ENCODE assay signal across 20 cellular contexts in genomic region chr5:176394096-176394495, GRCh38. TPM values are rescaled to one million over a fixed set of nuclear protein-coding genes. Genes with fewer than 3 reads are reported as not detected.
DNase-seq lines count a peak whose midpoint lies in the region; ATAC-seq and TF ChIP-seq lines count a peak whose summit lies in the region.
"Had no signal": no experiment of that assay in that cellular context is flagged by ENCODE, and none has a peak within 500 bp of the region (broad histone marks: within the 10 kb centered on the region; RNA-seq: fewer than 3 reads in every experiment).

No MANE protein-coding gene starts in this region.

- H3K27me3 Mint-ChIP-seq in natural killer cell treated with Interleukin-12 subunit alpha and Interleukin-12 subunit beta and Interleukin-15 and Interleukin-18, amount 100 ng/mL, for 72 hours, result no peaks in the 10 kb centered on the region
- H3K27me3 Mint-ChIP-seq: B cell; CD4-positive, alpha-beta T cell had no signal

- POLR2A ChIA-PET in RWPE1 (lab: Yijun Ruan, JAX; ENCODE audit: low non-redundant PET), result no interaction called here

- DNase-seq in heart right ventricle (no peak), Right ventricle myocardium superior (no peak), right atrium auricular region (ENCODE audit: low spot score) (no peak), left ventricle myocardium superior (no peak), RWPE1 (ENCODE audit: low spot score) (no peak), spleen (peak; percentile 55), NCI-H2081 treated with DMSO at 0.1 percent for 48 hours (lab: John Stamatoyannopoulos, UW) (no peak)
- no peak for DNase-seq in natural killer cell treated with Interleukin-12 subunit alpha and Interleukin-12 subunit beta and Interleukin-15 and Interleukin-18, amount 100 ng/mL, for 72 hours (ENCODE audit: low spot score)
- DNase-seq: 8988T; ACHN; AML-193; Caco-2; Calu3; CD4-positive, alpha-beta T cell; CD8-positive, alpha-beta T cell; DMS79 treated with DMSO at 0.1 percent for 48 hours; GF-D8 had no signal

- H3K27ac ChIP-seq in heart right ventricle, result peak overlapping the region in 7 of 10 donors; percentile 22 to 81 (median 73)
- H3K27ac ChIP-seq in right atrium auricular region, result peak overlapping the region; percentile 79 to 80
- peak overlapping the region; percentile 99 for H3K27ac ChIP-seq in RWPE1
- no peak overlapping the region for H3K27ac ChIP-seq in spleen
- H3K27ac ChIP-seq: BLaER1 treated with 17β-estradiol and CSF1 and Interleukin-3, amounts not matched to agents 10 nM and 100 nM; C4-2B had no signal

- H3K36me3 Mint-ChIP-seq in natural killer cell treated with Interleukin-12 subunit alpha and Interleukin-12 subunit beta and Interleukin-15 and Interleukin-18, amount 100 ng/mL, for 72 hours, result no peaks in the 10 kb centered on the region

- no peaks in the 10 kb centered on the region for H3K9me3 Mint-ChIP-seq in natural killer cell treated with Interleukin-12 subunit alpha and Interleukin-12 subunit beta and Interleukin-15 and Interleukin-18, amount 100 ng/mL, for 72 hours
- H3K9me3 Mint-ChIP-seq: CD4-positive, alpha-beta T cell; CD8-positive, alpha-beta T cell had no signal

- peaks cover 0 to 10% of the 10 kb centered on the region in 2 donors for H3K4me1 Mint-ChIP-seq in natural killer cell treated with Interleukin-12 subunit alpha and Interleukin-12 subunit beta and Interleukin-15 and Interleukin-18, amount 100 ng/mL, for 72 hours (ENCODE audit: low read depth in 2 of 2)

- H3K4me3 Mint-ChIP-seq in natural killer cell treated with Interleukin-12 subunit alpha and Interleukin-12 subunit beta and Interleukin-15 and Interleukin-18, amount 100 ng/mL, for 72 hours, result no peak overlapping the region
- H3K4me3 Mint-ChIP-seq: B cell; CD4-positive, alpha-beta T cell; CD8-positive, alpha-beta T cell had no signal

- H3K4me1 ChIP-seq in heart right ventricle, result peaks cover 0 to 44% (median 19%) of the 10 kb centered on the region in 9 donors
- H3K4me1 ChIP-seq in right atrium auricular region, result peaks cover 0 to 39% of the 10 kb centered on the region in 2 donors
- peaks cover 5 to 34% (median 15%) of the 10 kb centered on the region in 6 donors for H3K4me1 ChIP-seq in spleen
- H3K4me1 ChIP-seq: Caco-2 had no signal

- TF ChIP-seq POLR2A in spleen (IDR thresholded peaks at IDR 0.05), result no peak

- no peaks in the 10 kb centered on the region for H3K9me3 ChIP-seq in heart right ventricle
- no peaks in the 10 kb centered on the region for H3K9me3 ChIP-seq in right atrium auricular region
- H3K9me3 ChIP-seq in spleen, result no peaks in the 10 kb centered on the region
- H3K9me3 ChIP-seq: BLaER1 treated with 17β-estradiol and CSF1 and Interleukin-3, amounts not matched to agents 10 nM and 100 nM; Caco-2 had no signal

- peaks cover 0 to 78% (median 20%) of the 10 kb centered on the region in 9 donors for H3K36me3 ChIP-seq in heart right ventricle
- H3K36me3 ChIP-seq in right atrium auricular region, result peaks cover 43% of the 10 kb centered on the region
- H3K36me3 ChIP-seq in spleen, result peaks cover 0 to 88% (median 26%) of the 10 kb centered on the region in 6 donors

- H3K4me3 ChIP-seq in heart right ventricle (no peak overlapping the region), right atrium auricular region (no peak overlapping the region), spleen (no peak overlapping the region)
- H3K4me3 ChIP-seq: BLaER1 treated with 17β-estradiol and CSF1 and Interleukin-3, amounts not matched to agents 10 nM and 100 nM had no signal

- CTCF ChIA-PET in RWPE1 (lab: Yijun Ruan, JAX), result interaction anchor here (1.6 kb wide), 1 partner anchor 22 kb away, joined by 6 read pairs; the partner anchor contains the start of gene CLTB

- ATAC-seq in heart right ventricle (no peak), Right ventricle myocardium superior (ENCODE audit: poor library complexity) (no peak), left ventricle myocardium superior (no peak)
- no peak for ATAC-seq in natural killer cell treated with Interleukin-12 subunit alpha and Interleukin-12 subunit beta and Interleukin-15 and Interleukin-18, amount 100 ng/mL, for 72 hours
- ATAC-seq: CD8-positive, alpha-beta T cell had no signal

- TF ChIP-seq CTCF in heart right ventricle (IDR thresholded peaks at IDR 0.05), result no peak
- no peak for TF ChIP-seq CTCF in right atrium auricular region (IDR thresholded peaks at IDR 0.05)
- TF ChIP-seq CTCF in RWPE1 (conservative IDR thresholded peaks at IDR 0.05; ENCODE audit: low read depth), result no peak
- TF ChIP-seq CTCF in spleen (IDR thresholded peaks at IDR 0.05 in 8 of 11, conservative IDR thresholded peaks at IDR 0.05 in 3 of 11), result no peak

- intact Hi-C loops in heart right ventricle (cut with DNase I) (no loop called here), Right ventricle myocardium superior (cut with DNase I) (no loop called here), left ventricle myocardium superior (cut with micrococcal nuclease) (no loop called here), spleen (cut with DNase I; ENCODE audit: low total_unique reads) (no loop called here)

- H3K27me3 ChIP-seq in heart right ventricle, result no peaks in the 10 kb centered on the region
- no peaks in the 10 kb centered on the region for H3K27me3 ChIP-seq in right atrium auricular region
- no peaks in the 10 kb centered on the region for H3K27me3 ChIP-seq in spleen (replicated peaks in 1 of 7)
- H3K27me3 ChIP-seq: BLaER1 treated with 17β-estradiol and CSF1 and Interleukin-3, amounts not matched to agents 10 nM and 100 nM had no signal

- no peak overlapping the region for H3K27ac Mint-ChIP-seq in natural killer cell treated with Interleukin-12 subunit alpha and Interleukin-12 subunit beta and Interleukin-15 and Interleukin-18, amount 100 ng/mL, for 72 hours
- H3K27ac Mint-ChIP-seq: B cell; CD4-positive, alpha-beta T cell; CD8-positive, alpha-beta T cell had no signal

- WGBS in heart right ventricle, 2 donors, result 93 to 95% methylated on average over 9 of the region's 9 CpGs
- 93 to 97% (median 97%) methylated on average over 9 of the region's 9 CpGs for WGBS in spleen, 5 donors

RNA-seq across cellular contexts. Expression of gene HIGD2A, which starts 5.5 kb away (rescaled TPM):
- total RNA-seq in heart right ventricle (100 to 1,000 TPM; 198 to 276 (median 228) TPM), Right ventricle myocardium superior (210 TPM), right atrium auricular region (100 to 1,000 TPM; 231 to 249 TPM), left ventricle myocardium superior (222 TPM), spleen (100 to 1,000 TPM in 4 of 7 donors, 10 to 100 TPM in 3; 89.3 to 191 (median 102) TPM)
- polyA plus RNA-seq in heart right ventricle (100 to 1,000 TPM; 325 to 349 TPM), spleen (100 to 1,000 TPM; 196 to 276 (median 220) TPM)
- total RNA-seq in natural killer cell treated with Interleukin-12 subunit alpha and Interleukin-12 subunit beta and Interleukin-15 and Interleukin-18, amount 100 ng/mL, for 72 hours, result 100 to 1,000 TPM in 1 of 2 donors, 10 to 100 TPM in 1; 88.9 to 117 TPM

RNA-seq across cellular contexts. Expression of gene NOP16, which starts 5.7 kb away (rescaled TPM):
- total RNA-seq in heart right ventricle (10 to 100 TPM; 11.3 to 25.9 (median 18.5) TPM), Right ventricle myocardium superior (18.7 TPM), right atrium auricular region (10 to 100 TPM; 11.8 to 16.0 TPM), left ventricle myocardium superior (19.0 TPM), spleen (10 to 100 TPM in 5 of 7 donors, 1 to 10 TPM in 2; 5.9 to 23.3 (median 12.4) TPM)
- polyA plus RNA-seq in heart right ventricle (10 to 100 TPM; 59.0 to 84.0 TPM), spleen (10 to 100 TPM; 37.4 to 47.1 (median 41.5) TPM)
- total RNA-seq in natural killer cell treated with Interleukin-12 subunit alpha and Interleukin-12 subunit beta and Interleukin-15 and Interleukin-18, amount 100 ng/mL, for 72 hours, result 100 to 1,000 TPM in 1 of 2 donors, 10 to 100 TPM in 1; 62.0 to 155 TPM

RNA-seq across cellular contexts. Expression of gene CLTB, which starts 22.2 kb away (rescaled TPM):
- total RNA-seq in heart right ventricle (100 to 1,000 TPM; 192 to 246 (median 214) TPM), Right ventricle myocardium superior (209 TPM), right atrium auricular region (100 to 1,000 TPM; 241 to 341 TPM), left ventricle myocardium superior (223 TPM), spleen (10 to 100 TPM; 51.9 to 70.2 (median 62.9) TPM)
- polyA plus RNA-seq in heart right ventricle (100 to 1,000 TPM; 546 to 569 TPM), spleen (10 to 100 TPM; 64.1 to 98.4 (median 69.2) TPM)
- total RNA-seq in natural killer cell treated with Interleukin-12 subunit alpha and Interleukin-12 subunit beta and Interleukin-15 and Interleukin-18, amount 100 ng/mL, for 72 hours, result 10 to 100 TPM; 64.0 to 80.5 TPM

RNA-seq across cellular contexts. Expression of gene ARL10, which starts 28.8 kb away (rescaled TPM):
- 1 to 10 TPM; 2.7 to 9.2 (median 6.7) TPM for total RNA-seq in heart right ventricle
- 10 to 100 TPM in 1 of 2 donors, 1 to 10 TPM in 1; 1.5 to 12.3 TPM for polyA plus RNA-seq in heart right ventricle
- 5.5 TPM for total RNA-seq in Right ventricle myocardium superior
- 1 to 10 TPM; 4.0 to 5.8 TPM for total RNA-seq in right atrium auricular region
- total RNA-seq in left ventricle myocardium superior, result 4.4 TPM
- 10 to 100 TPM in 3 of 7 donors, 1 to 10 TPM in 4; 4.7 to 17.8 (median 9.0) TPM for total RNA-seq in spleen
- polyA plus RNA-seq in spleen, result 1 to 10 TPM; 1.6 to 4.0 (median 2.6) TPM
- 10 to 100 TPM in 1 of 2 donors, 1 to 10 TPM in 1; 8.1 to 12.9 TPM for total RNA-seq in natural killer cell treated with Interleukin-12 subunit alpha and Interleukin-12 subunit beta and Interleukin-15 and Interleukin-18, amount 100 ng/mL, for 72 hours

RNA-seq across cellular contexts. Expression of gene KIAA1191, which starts 32.5 kb away (rescaled TPM):
- total RNA-seq in heart right ventricle, result 100 to 1,000 TPM in 4 of 10 donors, 10 to 100 TPM in 6; 74.9 to 121 (median 91.9) TPM
- polyA plus RNA-seq in heart right ventricle, result 10 to 100 TPM; 38.8 to 45.1 TPM
- total RNA-seq in Right ventricle myocardium superior, result 70.8 TPM
- total RNA-seq in right atrium auricular region, result 100 to 1,000 TPM; 118 to 141 TPM
- total RNA-seq in left ventricle myocardium superior, result 82.2 TPM
- total RNA-seq in spleen, result 10 to 100 TPM; 60.2 to 99.0 (median 75.1) TPM
- 10 to 100 TPM; 24.4 to 34.4 (median 26.3) TPM for polyA plus RNA-seq in spleen
- total RNA-seq in natural killer cell treated with Interleukin-12 subunit alpha and Interleukin-12 subunit beta and Interleukin-15 and Interleukin-18, amount 100 ng/mL, for 72 hours, result 10 to 100 TPM; 61.1 to 66.7 TPM

Comparison
In these comparisons a context has a peak if more than half of its experiments do, and no peak if none do; other contexts are left out.
1. H3K27ac ChIP-seq: peak in heart right ventricle (7 of 10), right atrium auricular region (2 of 2) and RWPE1 (single experiment); none in spleen (0 of 8).